In the genomic region with DNA sequence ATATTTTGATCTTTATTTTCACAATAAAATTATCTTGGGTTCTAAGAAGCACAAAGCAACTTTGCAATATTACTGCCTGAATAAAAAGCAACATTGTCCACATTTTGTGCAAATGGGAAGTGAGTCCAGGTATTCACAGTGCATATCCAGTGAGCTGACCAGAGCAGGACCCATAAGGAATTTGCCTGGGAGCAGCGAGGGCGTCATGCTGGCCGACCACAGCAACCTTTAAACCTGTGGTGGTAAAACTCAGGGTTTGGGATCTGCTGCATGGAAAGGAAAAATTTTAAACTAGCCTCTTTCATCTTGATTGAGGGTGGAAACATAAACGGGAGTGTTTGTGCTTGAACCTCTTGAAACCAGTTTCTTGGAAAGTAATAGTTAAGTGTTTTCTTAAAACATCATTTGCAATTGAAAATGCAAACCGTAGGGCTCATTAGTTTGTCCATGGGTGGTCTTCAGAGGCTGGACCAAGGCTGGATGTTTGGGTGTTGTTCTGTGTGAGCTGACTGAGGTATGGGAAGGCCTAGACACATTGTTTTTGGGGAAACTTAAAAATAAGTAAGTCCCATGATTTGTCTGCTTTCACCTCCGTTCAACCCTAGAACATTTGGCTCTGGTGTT, we compare ENCODE assay signal across 2 cellular contexts.
TF ChIP-seq lines count a peak whose summit lies in the region.

No MANE protein-coding gene starts in this region.

TF ChIP-seq in HepG2, 621 proteins besides CTCF, POLR2A, EP300 and RAD21 (continues in another document):
- TF ChIP-seq SMAD3 (CRISPR knock-in tag; IDR thresholded peaks at IDR 0.05) (no peak), ATAD3A (CRISPR knock-in tag; IDR thresholded peaks at IDR 0.05) (no peak), KMT2A (CRISPR knock-in tag; IDR thresholded peaks at IDR 0.05) (no peak), ATF1 (CRISPR knock-in tag; IDR thresholded peaks at IDR 0.05) (no peak), MAFF (IDR thresholded peaks at IDR 0.05; ENCODE audit: low read depth, low read length) (no peak), BORCS8-MEF2B (CRISPR knock-in tag; IDR thresholded peaks at IDR 0.05) (no peak), SIN3A (IDR thresholded peaks at IDR 0.05; ENCODE audit: borderline replicate concordance, low read depth, low read length) (no peak), ZNF256 (CRISPR knock-in tag; conservative IDR thresholded peaks at IDR 0.05) (no peak)
- TF ChIP-seq, protein P1, sequence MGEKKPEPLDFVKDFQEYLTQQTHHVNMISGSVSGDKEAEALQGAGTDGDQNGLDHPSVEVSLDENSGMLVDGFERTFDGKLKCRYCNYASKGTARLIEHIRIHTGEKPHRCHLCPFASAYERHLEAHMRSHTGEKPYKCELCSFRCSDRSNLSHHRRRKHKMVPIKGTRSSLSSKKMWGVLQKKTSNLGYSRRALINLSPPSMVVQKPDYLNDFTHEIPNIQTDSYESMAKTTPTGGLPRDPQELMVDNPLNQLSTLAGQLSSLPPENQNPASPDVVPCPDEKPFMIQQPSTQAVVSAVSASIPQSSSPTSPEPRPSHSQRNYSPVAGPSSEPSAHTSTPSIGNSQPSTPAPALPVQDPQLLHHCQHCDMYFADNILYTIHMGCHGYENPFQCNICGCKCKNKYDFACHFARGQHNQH (CRISPR knock-in tag; IDR thresholded peaks at IDR 0.05): no peak
- TF ChIP-seq, protein P2, sequence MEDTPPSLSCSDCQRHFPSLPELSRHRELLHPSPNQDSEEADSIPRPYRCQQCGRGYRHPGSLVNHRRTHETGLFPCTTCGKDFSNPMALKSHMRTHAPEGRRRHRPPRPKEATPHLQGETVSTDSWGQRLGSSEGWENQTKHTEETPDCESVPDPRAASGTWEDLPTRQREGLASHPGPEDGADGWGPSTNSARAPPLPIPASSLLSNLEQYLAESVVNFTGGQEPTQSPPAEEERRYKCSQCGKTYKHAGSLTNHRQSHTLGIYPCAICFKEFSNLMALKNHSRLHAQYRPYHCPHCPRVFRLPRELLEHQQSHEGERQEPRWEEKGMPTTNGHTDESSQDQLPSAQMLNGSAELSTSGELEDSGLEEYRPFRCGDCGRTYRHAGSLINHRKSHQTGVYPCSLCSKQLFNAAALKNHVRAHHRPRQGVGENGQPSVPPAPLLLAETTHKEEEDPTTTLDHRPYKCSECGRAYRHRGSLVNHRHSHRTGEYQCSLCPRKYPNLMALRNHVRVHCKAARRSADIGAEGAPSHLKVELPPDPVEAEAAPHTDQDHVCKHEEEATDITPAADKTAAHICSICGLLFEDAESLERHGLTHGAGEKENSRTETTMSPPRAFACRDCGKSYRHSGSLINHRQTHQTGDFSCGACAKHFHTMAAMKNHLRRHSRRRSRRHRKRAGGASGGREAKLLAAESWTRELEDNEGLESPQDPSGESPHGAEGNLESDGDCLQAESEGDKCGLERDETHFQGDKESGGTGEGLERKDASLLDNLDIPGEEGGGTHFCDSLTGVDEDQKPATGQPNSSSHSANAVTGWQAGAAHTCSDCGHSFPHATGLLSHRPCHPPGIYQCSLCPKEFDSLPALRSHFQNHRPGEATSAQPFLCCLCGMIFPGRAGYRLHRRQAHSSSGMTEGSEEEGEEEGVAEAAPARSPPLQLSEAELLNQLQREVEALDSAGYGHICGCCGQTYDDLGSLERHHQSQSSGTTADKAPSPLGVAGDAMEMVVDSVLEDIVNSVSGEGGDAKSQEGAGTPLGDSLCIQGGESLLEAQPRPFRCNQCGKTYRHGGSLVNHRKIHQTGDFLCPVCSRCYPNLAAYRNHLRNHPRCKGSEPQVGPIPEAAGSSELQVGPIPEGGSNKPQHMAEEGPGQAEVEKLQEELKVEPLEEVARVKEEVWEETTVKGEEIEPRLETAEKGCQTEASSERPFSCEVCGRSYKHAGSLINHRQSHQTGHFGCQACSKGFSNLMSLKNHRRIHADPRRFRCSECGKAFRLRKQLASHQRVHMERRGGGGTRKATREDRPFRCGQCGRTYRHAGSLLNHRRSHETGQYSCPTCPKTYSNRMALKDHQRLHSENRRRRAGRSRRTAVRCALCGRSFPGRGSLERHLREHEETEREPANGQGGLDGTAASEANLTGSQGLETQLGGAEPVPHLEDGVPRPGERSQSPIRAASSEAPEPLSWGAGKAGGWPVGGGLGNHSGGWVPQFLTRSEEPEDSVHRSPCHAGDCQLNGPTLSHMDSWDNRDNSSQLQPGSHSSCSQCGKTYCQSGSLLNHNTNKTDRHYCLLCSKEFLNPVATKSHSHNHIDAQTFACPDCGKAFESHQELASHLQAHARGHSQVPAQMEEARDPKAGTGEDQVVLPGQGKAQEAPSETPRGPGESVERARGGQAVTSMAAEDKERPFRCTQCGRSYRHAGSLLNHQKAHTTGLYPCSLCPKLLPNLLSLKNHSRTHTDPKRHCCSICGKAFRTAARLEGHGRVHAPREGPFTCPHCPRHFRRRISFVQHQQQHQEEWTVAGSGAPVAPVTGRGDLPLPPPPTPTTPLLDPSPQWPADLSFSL (CRISPR knock-in tag; IDR thresholded peaks at IDR 0.05): no peak
- TF ChIP-seq, protein P3, sequence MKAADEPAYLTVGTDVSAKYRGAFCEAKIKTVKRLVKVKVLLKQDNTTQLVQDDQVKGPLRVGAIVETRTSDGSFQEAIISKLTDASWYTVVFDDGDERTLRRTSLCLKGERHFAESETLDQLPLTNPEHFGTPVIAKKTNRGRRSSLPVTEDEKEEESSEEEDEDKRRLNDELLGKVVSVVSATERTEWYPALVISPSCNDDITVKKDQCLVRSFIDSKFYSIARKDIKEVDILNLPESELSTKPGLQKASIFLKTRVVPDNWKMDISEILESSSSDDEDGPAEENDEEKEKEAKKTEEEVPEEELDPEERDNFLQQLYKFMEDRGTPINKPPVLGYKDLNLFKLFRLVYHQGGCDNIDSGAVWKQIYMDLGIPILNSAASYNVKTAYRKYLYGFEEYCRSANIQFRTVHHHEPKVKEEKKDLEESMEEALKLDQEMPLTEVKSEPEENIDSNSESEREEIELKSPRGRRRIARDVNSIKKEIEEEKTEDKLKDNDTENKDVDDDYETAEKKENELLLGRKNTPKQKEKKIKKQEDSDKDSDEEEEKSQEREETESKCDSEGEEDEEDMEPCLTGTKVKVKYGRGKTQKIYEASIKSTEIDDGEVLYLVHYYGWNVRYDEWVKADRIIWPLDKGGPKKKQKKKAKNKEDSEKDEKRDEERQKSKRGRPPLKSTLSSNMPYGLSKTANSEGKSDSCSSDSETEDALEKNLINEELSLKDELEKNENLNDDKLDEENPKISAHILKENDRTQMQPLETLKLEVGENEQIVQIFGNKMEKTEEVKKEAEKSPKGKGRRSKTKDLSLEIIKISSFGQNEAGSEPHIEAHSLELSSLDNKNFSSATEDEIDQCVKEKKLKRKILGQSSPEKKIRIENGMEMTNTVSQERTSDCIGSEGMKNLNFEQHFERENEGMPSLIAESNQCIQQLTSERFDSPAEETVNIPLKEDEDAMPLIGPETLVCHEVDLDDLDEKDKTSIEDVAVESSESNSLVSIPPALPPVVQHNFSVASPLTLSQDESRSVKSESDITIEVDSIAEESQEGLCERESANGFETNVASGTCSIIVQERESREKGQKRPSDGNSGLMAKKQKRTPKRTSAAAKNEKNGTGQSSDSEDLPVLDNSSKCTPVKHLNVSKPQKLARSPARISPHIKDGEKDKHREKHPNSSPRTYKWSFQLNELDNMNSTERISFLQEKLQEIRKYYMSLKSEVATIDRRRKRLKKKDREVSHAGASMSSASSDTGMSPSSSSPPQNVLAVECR (CRISPR knock-in tag; IDR thresholded peaks at IDR 0.05; ENCODE audit: borderline replicate concordance): no peak
- TF ChIP-seq, protein P4, sequence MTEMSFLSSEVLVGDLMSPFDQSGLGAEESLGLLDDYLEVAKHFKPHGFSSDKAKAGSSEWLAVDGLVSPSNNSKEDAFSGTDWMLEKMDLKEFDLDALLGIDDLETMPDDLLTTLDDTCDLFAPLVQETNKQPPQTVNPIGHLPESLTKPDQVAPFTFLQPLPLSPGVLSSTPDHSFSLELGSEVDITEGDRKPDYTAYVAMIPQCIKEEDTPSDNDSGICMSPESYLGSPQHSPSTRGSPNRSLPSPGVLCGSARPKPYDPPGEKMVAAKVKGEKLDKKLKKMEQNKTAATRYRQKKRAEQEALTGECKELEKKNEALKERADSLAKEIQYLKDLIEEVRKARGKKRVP (CRISPR knock-in tag; IDR thresholded peaks at IDR 0.05): no peak

TF ChIP-seq in H1, 55 proteins besides CTCF, POLR2A, EP300 and RAD21:
- TF ChIP-seq NANOG (IDR thresholded peaks at IDR 0.05; ENCODE audit: insufficient read depth, low read depth, low read length, poor library complexity, severe bottlenecking) (peak; percentile 76), MAFK (IDR thresholded peaks at IDR 0.05; ENCODE audit: low read depth, low read length) (no peak)
